7 cellular contexts compared by ENCODE assay signal in genomic region chr16:11329080-11329491, GRCh38. TPM values are rescaled to one million over a fixed set of nuclear protein-coding genes. Genes with fewer than 3 reads are reported as not detected.
DNase-seq lines count a peak whose midpoint lies in the region; ATAC-seq and TF ChIP-seq lines count a peak whose summit lies in the region.

No MANE protein-coding gene starts in this region.

- peaks cover 4% of the 10 kb centered on the region; the same call in 1 of the 2 replicates for H3K27me3 ChIP-seq in KMS-11 (ENCODE audit: insufficient read depth, low read depth)
- peaks cover 0 to 3% (median 0%) of the 10 kb centered on the region in 4 donors for H3K27me3 ChIP-seq in esophagus muscularis mucosa

- no peak for TF ChIP-seq CTCF in KMS-11 (conservative IDR thresholded peaks at IDR 0.05; ENCODE audit: low read depth, low read length)
- no peak for TF ChIP-seq CTCF in chondrocyte (IDR thresholded peaks at IDR 0.05)
- TF ChIP-seq CTCF in esophagus muscularis mucosa (IDR thresholded peaks at IDR 0.05) = no peak

- H3K4me1 ChIP-seq in KMS-11 (ENCODE audit: low read depth, poor library complexity, severe bottlenecking) (peaks cover 55% of the 10 kb centered on the region), esophagus muscularis mucosa (peaks cover 14 to 22% (median 20%) of the 10 kb centered on the region in 4 donors)

- no peak overlapping the region for H3K4me3 ChIP-seq in KMS-11 (IDR thresholded peaks at IDR 0.05; ENCODE audit: insufficient read depth, low read depth, low read length)
- no peak overlapping the region for H3K4me3 ChIP-seq in esophagus muscularis mucosa

- no peaks in the 10 kb centered on the region for H3K79me2 ChIP-seq in KMS-11 (ENCODE audit: insufficient read depth, low read depth)

- H3K9me3 Mint-ChIP-seq in chondrocyte (ENCODE audit: low read depth) = no peaks in the 10 kb centered on the region

- no peaks in the 10 kb centered on the region for H4K20me1 ChIP-seq in KMS-11 (ENCODE audit: insufficient read depth)

- no peak for TF ChIP-seq EP300 in esophagus muscularis mucosa (IDR thresholded peaks at IDR 0.05)

- H3K27ac ChIP-seq in KMS-11 (peak overlapping the region; percentile 39; the same call in 1 of the 2 replicates), esophagus muscularis mucosa (replicated peaks in 1 of 4) (peak overlapping the region in 2 of 4 donors; percentile 32 to 55)

- no peaks in the 10 kb centered on the region for H3K36me3 Mint-ChIP-seq in chondrocyte (ENCODE audit: low read depth)

- no peaks in the 10 kb centered on the region for H3K9me3 ChIP-seq in esophagus muscularis mucosa

- H3K4me3 Mint-ChIP-seq in chondrocyte (ENCODE audit: unreplicated experiment) = peak overlapping the region; percentile 55

- peaks cover 43% of the 10 kb centered on the region for H3K4me1 Mint-ChIP-seq in chondrocyte (ENCODE audit: low read depth)

- H3K9ac ChIP-seq in KMS-11 = peak overlapping the region; percentile 4; the same call in 1 of the 2 replicates

- H3K27me3 Mint-ChIP-seq in chondrocyte (ENCODE audit: low read depth) = no peaks in the 10 kb centered on the region

- DNase-seq in chondrocyte (ENCODE audit: low spot score) (no peak), sciatic nerve (ENCODE audit: low spot score) (no peak), esophagus muscularis mucosa (ENCODE audit: extremely low spot score) (no peak), C1 segment of cervical spinal cord (lab: John Stamatoyannopoulos, UW) (no peak), NCI-H748 treated with DMSO at 0.1 percent for 48 hours (lab: John Stamatoyannopoulos, UW) (no peak)

- no peaks in the 10 kb centered on the region for H3K36me3 ChIP-seq in KMS-11 (ENCODE audit: insufficient read depth)
- no peaks in the 10 kb centered on the region for H3K36me3 ChIP-seq in esophagus muscularis mucosa

- intact Hi-C loops in sciatic nerve (cut with DNase I) (no loop called here), esophagus muscularis mucosa (cut with DNase I) (no loop called here)

- H3K27ac Mint-ChIP-seq in chondrocyte (ENCODE audit: unreplicated experiment) = peak overlapping the region; percentile 76

- 24% methylated on average over 6 of the region's 6 CpGs for WGBS in esophagus muscularis mucosa

- peak overlapping the region; percentile 89 for H3K4me2 ChIP-seq in KMS-11

- H2AFZ ChIP-seq in KMS-11 (ENCODE audit: low read depth) = peak overlapping the region; percentile 32; the same call in 1 of the 2 replicates

- TF ChIP-seq POLR2A in GM18505 (IDR thresholded peaks at IDR 0.05; ENCODE audit: borderline replicate concordance, extremely low read depth, insufficient read depth, insufficient read length) = no peak
- TF ChIP-seq POLR2A in esophagus muscularis mucosa (IDR thresholded peaks at IDR 0.05; ENCODE audit: low read depth) = no peak

- peak; percentile 19 for ATAC-seq in GM18505 (IDR thresholded peaks at IDR 0.05; ENCODE audit: unreplicated experiment)
- ATAC-seq in sciatic nerve = peak; percentile 27

RNA-seq across cellular contexts. Expression of gene RMI2, which starts 16.2 kb away (rescaled TPM):
- total RNA-seq in chondrocyte = 1.6 to 6.5 TPM (median 1.7 TPM) in 3 replicates
- total RNA-seq in sciatic nerve = 1.5 TPM
- 1 to 10 TPM in 1 of 4 donors, under 1 TPM in 2, not detected in 1; 0.29 to 1.7 (median 0.33) TPM for total RNA-seq in esophagus muscularis mucosa

RNA-seq across cellular contexts. Expression of gene PRM1, which starts 48.0 kb away (rescaled TPM):
- total RNA-seq in chondrocyte = not detected in 3 replicates
- total RNA-seq in sciatic nerve = not detected
- not detected for total RNA-seq in esophagus muscularis mucosa

RNA-seq across cellular contexts. Expression of gene PRM2, which starts 52.8 kb away (rescaled TPM):
- total RNA-seq in chondrocyte = not detected in 3 replicates
- not detected for total RNA-seq in sciatic nerve
- not detected for total RNA-seq in esophagus muscularis mucosa

RNA-seq across cellular contexts. Expression of gene PRM3, which starts 55.7 kb away (rescaled TPM):
- total RNA-seq in chondrocyte = not detected in 3 replicates
- total RNA-seq in sciatic nerve = not detected
- total RNA-seq in esophagus muscularis mucosa = not detected

RNA-seq across cellular contexts. Expression of gene TNP2, which starts 60.0 kb away (rescaled TPM):
- total RNA-seq in chondrocyte = not detected in 3 replicates
- total RNA-seq in sciatic nerve = not detected
- not detected for total RNA-seq in esophagus muscularis mucosa
